ENCODE assay signal across 8 cellular contexts in the genomic region with DNA sequence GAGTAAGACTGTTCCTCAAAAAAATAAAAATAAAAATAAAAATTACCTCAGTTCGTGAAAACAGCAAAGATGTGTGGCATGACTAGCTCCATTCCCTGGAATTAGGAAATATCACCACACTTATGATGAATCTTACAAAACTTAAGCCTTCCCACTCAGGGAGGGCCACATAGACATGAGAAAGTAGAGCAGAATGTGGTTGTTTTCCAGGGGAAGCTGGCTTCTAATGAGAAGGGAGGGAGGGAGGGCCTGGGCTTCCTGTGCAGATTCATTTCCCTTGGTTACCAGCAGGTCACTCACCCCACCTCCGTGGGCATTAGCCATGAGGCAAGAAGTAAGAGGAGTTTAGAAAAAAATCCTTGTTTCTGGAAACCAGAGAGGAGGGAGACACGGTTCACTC.
DNase-seq lines count a peak whose midpoint lies in the region; ATAC-seq and TF ChIP-seq lines count a peak whose summit lies in the region.

No MANE protein-coding gene starts in this region.

- TF ChIP-seq CTCF in AG04449 (IDR thresholded peaks at IDR 0.05; ENCODE audit: insufficient read depth, low read length, missing control alignments): no peak

- H3K4me3 ChIP-seq in AG04449 (ENCODE audit: low read depth, low read length): no peak overlapping the region

- CTCF ChIA-PET in AG04449 (lab: Yijun Ruan, JAX): interaction anchor here (0.9 to 13.7 kb wide), 7 partner anchors 47 to 434 kb away, joined by 3 to 158 read pairs (median 4); no protein-coding TSS in a partner anchor

- POLR2A ChIA-PET in AG04449 (lab: Yijun Ruan, JAX): interaction anchor here (0.5 to 3.1 kb wide), 12 partner anchors 10 to 175 kb away, joined by 3 to 20 read pairs (median 4); a partner anchor contains a TSS

- in situ Hi-C loops in KBM-7 (cut with MboI; ENCODE audit: low pct_unique_long_range_greater_than_20kb, low sequenced_read_pairs): loop anchor here (25.0 kb wide), 1 partner anchor 417 kb away; no protein-coding TSS in a partner anchor

- DNase-seq in AG04449 (ENCODE audit: low read depth, low spot score) (peak; percentile 98), KBM-7 (peak; percentile 68), astrocyte of the hippocampus (ENCODE audit: low read depth, low spot score) (peak; percentile 71), left kidney (ENCODE audit: low read depth, low spot score) (peak; percentile 72), occipital lobe (lab: John Stamatoyannopoulos, UW) (no peak), LoVo (ENCODE audit: low spot score) (no peak), anterior cingulate cortex (lab: John Stamatoyannopoulos, UW) (no peak)

- no peak for ATAC-seq in HG02885 (IDR thresholded peaks at IDR 0.05; ENCODE audit: poor library complexity, unreplicated experiment)

Comparison
In these comparisons a context has a peak if more than half of its experiments do, and no peak if none do; other contexts are left out.
1. DNase-seq: peak in AG04449 (single experiment), KBM-7 (single experiment), astrocyte of the hippocampus (single experiment) and left kidney (single experiment); none in occipital lobe (single experiment), LoVo (single experiment) and anterior cingulate cortex (0 of 58).